In genomic region chr17:17126131-17127110, GRCh38 we compare ENCODE assay signal across 9 cellular contexts.
DNase-seq lines count a peak whose midpoint lies in the region; ATAC-seq, FAIRE-seq and TF ChIP-seq lines count a peak whose summit lies in the region.
"Had no signal": no experiment of that assay in that cellular context is flagged by ENCODE, and none has a peak within 500 bp of the region (broad histone marks: within the 10 kb centered on the region; RNA-seq: fewer than 3 reads in every experiment).

No MANE protein-coding gene starts in this region.

- peak overlapping the region; percentile 72 for H3K27ac Mint-ChIP-seq in stimulated activated naive CD8-positive, alpha-beta T cell treated with anti-CD3 and anti-CD28 coated beads, Interleukin-15, Interleukin-2, amounts not matched to agents 100 ng/mL and 50 ng/mL, for 24 hours
- H3K27ac Mint-ChIP-seq in naive B cell: peak overlapping the region in 5 of 6 donors; percentile 21 to 90 (median 64)

- no peaks in the 10 kb centered on the region for H3K27me3 ChIP-seq in bronchial epithelial cell (ENCODE audit: control insufficient read depth, insufficient read depth, low read length)

- no peaks in the 10 kb centered on the region for H3K9me3 Mint-ChIP-seq in stimulated activated naive CD8-positive, alpha-beta T cell treated with anti-CD3 and anti-CD28 coated beads, Interleukin-15, Interleukin-2, amounts not matched to agents 100 ng/mL and 50 ng/mL, for 24 hours
- H3K9me3 Mint-ChIP-seq in naive B cell: no peaks in the 10 kb centered on the region

- peak overlapping the region; percentile 35 for H3K4me3 Mint-ChIP-seq in stimulated activated naive CD8-positive, alpha-beta T cell treated with anti-CD3 and anti-CD28 coated beads, Interleukin-15, Interleukin-2, amounts not matched to agents 100 ng/mL and 50 ng/mL, for 24 hours
- peak overlapping the region in 5 of 8 donors; percentile 19 to 57 (median 36) for H3K4me3 Mint-ChIP-seq in naive B cell

- H3K36me3 ChIP-seq in bronchial epithelial cell (ENCODE audit: control insufficient read depth, insufficient read depth, low read length): peaks cover 23% of the 10 kb centered on the region

- ATAC-seq in stimulated activated naive CD8-positive, alpha-beta T cell treated with anti-CD3 and anti-CD28 coated beads, Interleukin-15, Interleukin-2, amounts not matched to agents 100 U/mL and 50 U/mL, for 24 hours: no peak
- ATAC-seq in naive B cell (ENCODE audit: low read depth in 2 of 2): no peak
- no peak for ATAC-seq in HG02938 (IDR thresholded peaks at IDR 0.05; ENCODE audit: unreplicated experiment)

- peak; percentile 66 for FAIRE-seq in bronchial epithelial cell (lab: Jason Lieb, UNC)

- H3K4me3 ChIP-seq in bronchial epithelial cell (ENCODE audit: low read depth, low read length): no peak overlapping the region

- H3K27me3 Mint-ChIP-seq in stimulated activated naive CD8-positive, alpha-beta T cell treated with anti-CD3 and anti-CD28 coated beads, Interleukin-15, Interleukin-2, amounts not matched to agents 100 ng/mL and 50 ng/mL, for 24 hours: no peaks in the 10 kb centered on the region
- H3K27me3 Mint-ChIP-seq in naive B cell: no peaks in the 10 kb centered on the region

- peaks cover 5% of the 10 kb centered on the region for H3K36me3 Mint-ChIP-seq in stimulated activated naive CD8-positive, alpha-beta T cell treated with anti-CD3 and anti-CD28 coated beads, Interleukin-15, Interleukin-2, amounts not matched to agents 100 ng/mL and 50 ng/mL, for 24 hours (ENCODE audit: low read depth)
- H3K36me3 Mint-ChIP-seq in naive B cell: peaks cover 0 to 13% of the 10 kb centered on the region in 2 donors

- H3K4me1 Mint-ChIP-seq in stimulated activated naive CD8-positive, alpha-beta T cell treated with anti-CD3 and anti-CD28 coated beads, Interleukin-15, Interleukin-2, amounts not matched to agents 100 ng/mL and 50 ng/mL, for 24 hours (ENCODE audit: low read depth): peaks cover 53% of the 10 kb centered on the region
- H3K4me1 Mint-ChIP-seq in naive B cell: peaks cover 49 to 53% (median 50%) of the 10 kb centered on the region in 3 donors

- DNase-seq in stimulated activated naive CD8-positive, alpha-beta T cell treated with anti-CD3 and anti-CD28 coated beads, Interleukin-15, Interleukin-2, amounts not matched to agents 100 U/mL and 50 U/mL, for 24 hours: no peak
- DNase-seq in bronchial epithelial cell (ENCODE audit: low read depth) (no peak), naive B cell (no peak), GDM1 (lab: John Stamatoyannopoulos, UW) (no peak), kidney tubule cell (ENCODE audit: low spot score) (no peak), T1000 (lab: John Stamatoyannopoulos, UW) (no peak)
- DNase-seq: activated CD4-positive, alpha-beta T cell treated with anti-CD3 and anti-CD28 coated beads, Interleukin-2, amount 50 U/mL, for 48 hours had no signal

- TF ChIP-seq CTCF in bronchial epithelial cell (IDR thresholded peaks at IDR 0.05; ENCODE audit: insufficient read depth, low read length, severe bottlenecking): no peak
